ENCODE assay signal across 8 cellular contexts in the genomic region with DNA sequence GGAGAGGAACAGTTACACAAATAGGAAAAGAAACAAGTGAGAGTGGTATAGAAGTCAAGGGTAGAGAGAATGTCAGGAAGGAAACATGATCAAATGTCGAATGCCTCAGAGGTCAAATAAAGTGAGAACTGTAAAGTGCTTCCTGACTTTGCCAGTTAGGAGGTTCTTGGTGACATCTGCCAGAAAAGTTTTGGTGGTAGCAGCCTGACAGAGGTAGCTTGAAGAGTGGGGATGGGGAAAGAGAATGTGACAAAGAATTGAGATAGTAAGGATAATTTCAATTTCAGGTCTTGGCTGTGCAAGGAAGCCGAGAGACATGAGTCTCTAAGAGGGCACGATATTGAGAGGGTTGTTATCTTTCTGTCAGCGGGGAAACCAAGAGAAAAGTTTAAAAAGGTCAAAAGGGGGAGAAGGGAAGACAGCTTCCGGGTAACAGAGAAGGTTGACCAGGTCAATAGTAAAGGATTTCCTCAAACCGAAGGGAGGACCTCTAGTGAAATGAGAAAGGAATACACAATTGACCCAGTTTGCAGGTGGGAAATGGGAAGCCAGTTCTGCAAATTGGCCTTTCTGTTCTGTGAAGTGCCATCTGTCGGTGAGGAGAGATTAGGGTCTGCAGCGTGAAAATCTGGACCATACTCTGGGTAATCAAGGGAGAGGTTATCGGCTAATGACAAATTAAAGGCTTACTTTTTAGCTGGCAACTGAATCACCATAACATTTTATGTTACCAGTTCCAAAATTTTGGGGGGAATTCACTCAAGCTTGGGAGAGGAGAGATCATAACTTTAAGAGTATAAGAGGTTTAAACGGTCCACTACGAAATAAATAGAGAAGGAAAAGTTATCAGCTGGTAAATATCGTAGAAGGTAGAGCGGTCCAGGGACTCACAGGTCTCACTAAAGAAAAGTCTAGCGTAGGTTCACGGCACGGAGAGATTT. TPM values are rescaled to one million over a fixed set of nuclear protein-coding genes. Genes with fewer than 3 reads are reported as not detected.
DNase-seq lines count a peak whose midpoint lies in the region; ATAC-seq and TF ChIP-seq lines count a peak whose summit lies in the region.

No MANE protein-coding gene starts in this region.

- DNase-seq in DMS 273 (lab: John Stamatoyannopoulos, UW; ENCODE audit: unreplicated experiment) = peak; percentile 84
- no peak for DNase-seq in HFF-Myc (ENCODE audit: extremely low read depth, low read depth)
- no peak for DNase-seq in NT2/D1 (ENCODE audit: low read depth, low spot score)
- peak; percentile 76 for DNase-seq in MCF 10A (ENCODE audit: unreplicated experiment)
- peak; percentile 70 for DNase-seq in kidney tubule cell (ENCODE audit: low spot score)
- no peak for DNase-seq in activated gamma-delta T cell treated with Interleukin-2 at 50 U/mL for 16 hours

- H3K9ac ChIP-seq in NT2/D1 (ENCODE audit: insufficient read length, low read depth) (peak overlapping the region; percentile 97), subcutaneous abdominal adipose tissue (ENCODE audit: low read length in 5 of 5) (peak overlapping the region; percentile 76 to 100 (median 99))

- intact Hi-C loops in MCF 10A (cut with micrococcal nuclease) = loop anchor here (1.0 to 5.0 kb wide), 2 partner anchors 34 to 125 kb away; a partner anchor contains a TSS

- peak overlapping the region; percentile 100 for H3K27ac ChIP-seq in subcutaneous abdominal adipose tissue (ENCODE audit: low read depth, low read length)

- H3K27me3 Mint-ChIP-seq in MCF 10A (ENCODE audit: insufficient read depth, unreplicated experiment) = no peaks in the 10 kb centered on the region

- H3K4me3 Mint-ChIP-seq in MCF 10A (ENCODE audit: unreplicated experiment) = peak overlapping the region; percentile 90

- H3K4me3 ChIP-seq in HFF-Myc (replicated peaks; ENCODE audit: low read depth, low read length) (peak overlapping the region; percentile 58), NT2/D1 (ENCODE audit: insufficient read length, low read depth) (peak overlapping the region; percentile 98), subcutaneous abdominal adipose tissue (ENCODE audit: low read depth in 1 of 5, low read length in 5 of 5) (peak overlapping the region; percentile 86 to 99 (median 97))

- H3K9me3 ChIP-seq in NT2/D1 (ENCODE audit: insufficient read depth, low read length) (no peaks in the 10 kb centered on the region), subcutaneous abdominal adipose tissue (ENCODE audit: control insufficient read depth in 5 of 5, low read length in 5 of 5) (no peaks in the 10 kb centered on the region)

- TF ChIP-seq CTCF in HFF-Myc (IDR thresholded peaks at IDR 0.05; ENCODE audit: low read depth, low read length, missing control alignments) (peak; percentile 51), MCF 10A (IDR thresholded peaks at IDR 0.05; ENCODE audit: unreplicated experiment) (peak; percentile 39)

- H3K4me1 ChIP-seq in NT2/D1 (ENCODE audit: insufficient read depth, insufficient read length) = no peaks in the 10 kb centered on the region
- H3K4me1 ChIP-seq in subcutaneous abdominal adipose tissue (ENCODE audit: control insufficient read depth in 5 of 5, insufficient read depth in 5 of 5, low read length in 5 of 5) = peaks cover 12 to 46% (median 39%) of the 10 kb centered on the region in 5 donors

- peaks cover 25% of the 10 kb centered on the region for H3K36me3 Mint-ChIP-seq in MCF 10A (ENCODE audit: insufficient read depth, unreplicated experiment)

- CTCF ChIA-PET in MCF 10A (lab: Yijun Ruan, JAX) = interaction anchor here (0.7 to 6.2 kb wide), 22 partner anchors 9 to 284 kb away, joined by 3 to 59 read pairs (median 4); a partner anchor contains a TSS

- no peak for ATAC-seq in activated CD4-positive, CD25-positive, alpha-beta regulatory T cell treated with anti-CD3 and anti-CD28 coated beads, Interleukin-2, amount 50 U/mL, for 24 hours

- no TSS peak for BruUV-seq in MCF 10A (replicated peaks; lab: Mats Ljungman, UMichigan)

- POLR2A ChIA-PET in MCF 10A (lab: Yijun Ruan, JAX) = interaction anchor here (0.6 to 10.4 kb wide), 28 partner anchors 11 to 1315 kb away, joined by 3 to 245 read pairs (median 4); a partner anchor contains a TSS

- peaks cover 41% of the 10 kb centered on the region for H3K4me1 Mint-ChIP-seq in MCF 10A (ENCODE audit: insufficient read depth, unreplicated experiment)

- H3K27me3 ChIP-seq in NT2/D1 (ENCODE audit: insufficient read depth, insufficient read length) (no peaks in the 10 kb centered on the region), subcutaneous abdominal adipose tissue (ENCODE audit: control insufficient read depth in 5 of 5, insufficient read depth in 4 of 5, low read length in 5 of 5) (peaks cover 0 to 2% (median 0%) of the 10 kb centered on the region in 5 donors)

- no peaks in the 10 kb centered on the region for H3K9me3 Mint-ChIP-seq in MCF 10A (ENCODE audit: unreplicated experiment)

- H3K36me3 ChIP-seq in NT2/D1 (ENCODE audit: insufficient read depth, insufficient read length, low read length) (peaks cover 27% of the 10 kb centered on the region), subcutaneous abdominal adipose tissue (ENCODE audit: control insufficient read depth in 5 of 5, insufficient read depth in 5 of 5, low read length in 5 of 5) (peaks cover 0 to 1% (median 0%) of the 10 kb centered on the region in 5 donors)

- peak overlapping the region; percentile 99 for H3K27ac Mint-ChIP-seq in MCF 10A (ENCODE audit: low read depth, unreplicated experiment)

RNA-seq across cellular contexts. Expression of a gene that starts 1.0 kb away (rescaled TPM):
- 201 and 223 TPM in 2 replicates for total RNA-seq in MCF 10A (2022)

RNA-seq across cellular contexts. Expression of a gene that starts 14.5 kb away (rescaled TPM):
- total RNA-seq in MCF 10A (2022) = 2.4 and 2.9 TPM in 2 replicates

RNA-seq across cellular contexts. Expression of a gene that starts 26.6 kb away (rescaled TPM):
- total RNA-seq in MCF 10A (2022) = not detected in 2 replicates

RNA-seq across cellular contexts. Expression of a gene that starts 42.0 kb away (rescaled TPM):
- total RNA-seq in MCF 10A (2022) = not detected in 2 replicates

Comparison
In these comparisons a context has a peak if more than half of its experiments do, and no peak if none do; other contexts are left out.
1. DNase-seq: peak in DMS 273 (single experiment), MCF 10A (single experiment) and kidney tubule cell (single experiment); none in HFF-Myc (single experiment), NT2/D1 (single experiment) and activated gamma-delta T cell treated with Interleukin-2 at 50 U/mL for 16 hours (single experiment).
2. Peak in every context shown above with its lines, with median percentiles within 50 percentile points of each other: H3K4me3 ChIP-seq.